ENCODE assay signal across 27 cellular contexts in genomic region chr1:26749458-26749857, GRCh38. TPM values are rescaled to one million over a fixed set of nuclear protein-coding genes. Genes with fewer than 3 reads are reported as not detected.
DNase-seq lines count a peak whose midpoint lies in the region; ATAC-seq and TF ChIP-seq lines count a peak whose summit lies in the region.
"Had no signal": no experiment of that assay in that cellular context is flagged by ENCODE, and none has a peak within 500 bp of the region (broad histone marks: within the 10 kb centered on the region; RNA-seq: fewer than 3 reads in every experiment).

No MANE protein-coding gene starts in this region.

- peaks cover 62% of the 10 kb centered on the region for H3K36me3 Mint-ChIP-seq in activated naive CD4-positive, alpha-beta T cell treated with anti-CD3 and anti-CD28 coated beads for 36 hours (ENCODE audit: low read depth)
- H3K36me3 Mint-ChIP-seq in activated naive CD8-positive, alpha-beta T cell treated with anti-CD3 and anti-CD28 coated beads, Interleukin-2, amount 50 U/mL, for 24 hours (ENCODE audit: low read depth), result peaks cover 60% of the 10 kb centered on the region
- H3K36me3 Mint-ChIP-seq in naive thymus-derived CD4-positive, alpha-beta T cell, result peaks cover 0 to 42% (median 17%) of the 10 kb centered on the region in 5 donors

- no peaks in the 10 kb centered on the region for H3K9me3 ChIP-seq in naive thymus-derived CD4-positive, alpha-beta T cell (ENCODE audit: control insufficient read depth in 2 of 3, low read length in 3 of 3)
- H3K9me3 ChIP-seq in tibial artery, result no peaks in the 10 kb centered on the region
- H3K9me3 ChIP-seq: A549, adrenal gland, BE2C, prostate gland, SK-N-SH, transverse colon had no signal

- H3K9me3 Mint-ChIP-seq in activated naive CD4-positive, alpha-beta T cell treated with anti-CD3 and anti-CD28 coated beads for 36 hours, result no peaks in the 10 kb centered on the region
- H3K9me3 Mint-ChIP-seq in activated naive CD8-positive, alpha-beta T cell treated with anti-CD3 and anti-CD28 coated beads, Interleukin-2, amount 50 U/mL, for 24 hours, result no peaks in the 10 kb centered on the region
- H3K9me3 Mint-ChIP-seq in naive thymus-derived CD4-positive, alpha-beta T cell, result no peaks in the 10 kb centered on the region
- H3K9me3 Mint-ChIP-seq: activated T-cell treated with anti-CD3 and anti-CD28 coated beads, Interleukin-2, amount 50 U/mL, for 4 hours; naive B cell had no signal

- H3K27ac Mint-ChIP-seq in activated naive CD4-positive, alpha-beta T cell treated with anti-CD3 and anti-CD28 coated beads for 36 hours, result peak overlapping the region; percentile 26
- H3K27ac Mint-ChIP-seq in activated naive CD8-positive, alpha-beta T cell treated with anti-CD3 and anti-CD28 coated beads, Interleukin-2, amount 50 U/mL, for 24 hours, result peak overlapping the region; percentile 58
- peak overlapping the region in 7 of 9 donors; percentile 32 to 80 (median 63) for H3K27ac Mint-ChIP-seq in naive thymus-derived CD4-positive, alpha-beta T cell

- H3K4me1 Mint-ChIP-seq in activated naive CD4-positive, alpha-beta T cell treated with anti-CD3 and anti-CD28 coated beads for 36 hours (ENCODE audit: low read depth), result peaks cover 88% of the 10 kb centered on the region
- peaks cover 85% of the 10 kb centered on the region for H3K4me1 Mint-ChIP-seq in activated naive CD8-positive, alpha-beta T cell treated with anti-CD3 and anti-CD28 coated beads, Interleukin-2, amount 50 U/mL, for 24 hours
- H3K4me1 Mint-ChIP-seq in naive thymus-derived CD4-positive, alpha-beta T cell, result peaks cover 49 to 97% (median 84%) of the 10 kb centered on the region in 7 donors

- H3K4me3 Mint-ChIP-seq in activated naive CD4-positive, alpha-beta T cell treated with anti-CD3 and anti-CD28 coated beads for 36 hours, result no peak overlapping the region
- H3K4me3 Mint-ChIP-seq in activated naive CD8-positive, alpha-beta T cell treated with anti-CD3 and anti-CD28 coated beads, Interleukin-2, amount 50 U/mL, for 24 hours, result no peak overlapping the region
- peak overlapping the region in 1 of 10 donors; percentile 17 for H3K4me3 Mint-ChIP-seq in naive thymus-derived CD4-positive, alpha-beta T cell
- H3K4me3 Mint-ChIP-seq: activated T-cell treated with anti-CD3 and anti-CD28 coated beads, Interleukin-2, amount 50 U/mL, for 4 hours; naive B cell had no signal

- no peak for TF ChIP-seq CTCF in tibial artery (IDR thresholded peaks at IDR 0.05)

- ATAC-seq in activated naive CD8-positive, alpha-beta T cell treated with anti-CD3 and anti-CD28 coated beads, Interleukin-2, amount 50 U/mL, for 24 hours, result no peak
- ATAC-seq in naive thymus-derived CD4-positive, alpha-beta T cell, result no peak
- ATAC-seq in HG03045 (IDR thresholded peaks at IDR 0.05; ENCODE audit: unreplicated experiment), result no peak
- ATAC-seq: activated T-cell treated with anti-CD3 and anti-CD28 coated beads, Interleukin-2, amount 50 U/mL, for 4 hours had no signal

- H3K4me1 ChIP-seq in naive thymus-derived CD4-positive, alpha-beta T cell (ENCODE audit: control insufficient read depth in 2 of 2, insufficient read depth in 2 of 2, low read length in 2 of 2), result peaks cover 24 to 49% of the 10 kb centered on the region in 2 donors
- H3K4me1 ChIP-seq in tibial artery, result peaks cover 4 to 72% (median 46%) of the 10 kb centered on the region in 4 donors
- H3K4me1 ChIP-seq: BE2C had no signal

- DNase-seq in activated naive CD4-positive, alpha-beta T cell treated with anti-CD3 and anti-CD28 coated beads for 36 hours, result no peak
- no peak for DNase-seq in activated naive CD4-positive, alpha-beta T cell (lab: John Stamatoyannopoulos, UW)
- no peak for DNase-seq in activated naive CD8-positive, alpha-beta T cell treated with anti-CD3 and anti-CD28 coated beads, Interleukin-2, amount 50 U/mL, for 24 hours
- DNase-seq in naive thymus-derived CD4-positive, alpha-beta T cell, result no peak
- DNase-seq in tibial artery, result no peak
- no peak for DNase-seq in NCI-H446 (lab: John Stamatoyannopoulos, UW)
- no peak for DNase-seq in NCI-H146 treated with DMSO at 0.1 percent for 48 hours (lab: John Stamatoyannopoulos, UW; ENCODE audit: unreplicated experiment)
- DNase-seq: activated T-cell treated with anti-CD3 and anti-CD28 coated beads, Interleukin-2, amount 50 U/mL, for 4 hours; adrenal gland; BE2C; Calu3; central memory CD4-positive, alpha-beta T cell; dermis blood vessel endothelial cell; mammary epithelial cell; MV-4-11; naive B cell; NCI-H187 treated with DMSO at 0.1 percent for 48 hours; NCI-H2227 treated with DMSO at 0.1 percent for 48 hours; NCI-H748 treated with DMSO at 0.1 percent for 48 hours; SK-N-SH; stimulated activated CD4-positive, alpha-beta T cell treated with anti-CD3 and anti-CD28 coated beads, Interleukin-2, amount 100 ng/mL, for 24 hours; stimulated activated naive CD4-positive, alpha-beta T cell; transverse colon had no signal

- H3K27ac ChIP-seq in naive thymus-derived CD4-positive, alpha-beta T cell (ENCODE audit: low read depth, low read length), result no peak overlapping the region
- H3K27ac ChIP-seq in tibial artery, result peak overlapping the region; percentile 9 to 55
- H3K27ac ChIP-seq: A549, prostate gland, RWPE1, transverse colon had no signal

- POLR2A ChIA-PET in naive thymus-derived CD4-positive, alpha-beta T cell (lab: Charles Lee), result no interaction called here

- no peaks in the 10 kb centered on the region for H3K27me3 ChIP-seq in naive thymus-derived CD4-positive, alpha-beta T cell (ENCODE audit: control insufficient read depth in 2 of 2, insufficient read depth in 2 of 2, low read length in 2 of 2)
- no peaks in the 10 kb centered on the region for H3K27me3 ChIP-seq in tibial artery
- H3K27me3 ChIP-seq: adrenal gland, BE2C, transverse colon had no signal

- intact Hi-C loops in activated naive CD4-positive, alpha-beta T cell treated with anti-CD3 and anti-CD28 coated beads for 36 hours (cut with micrococcal nuclease), result no loop called here
- intact Hi-C loops in naive thymus-derived CD4-positive, alpha-beta T cell (cut with micrococcal nuclease), result no loop called here
- intact Hi-C loops in tibial artery (cut with DNase I; ENCODE audit: low total_unique reads), result no loop called here

- H3K36me3 ChIP-seq in naive thymus-derived CD4-positive, alpha-beta T cell (ENCODE audit: control insufficient read depth in 2 of 3, insufficient read depth in 3 of 3, low read length in 3 of 3), result peaks cover 0 to 46% (median 0%) of the 10 kb centered on the region in 3 experiments
- peaks cover 0 to 37% (median 0%) of the 10 kb centered on the region in 3 donors for H3K36me3 ChIP-seq in tibial artery

- CTCF ChIA-PET in activated naive CD4-positive, alpha-beta T cell treated with anti-CD3 and anti-CD28 coated beads for 36 hours (lab: Charles Lee), result no interaction called here
- CTCF ChIA-PET in naive thymus-derived CD4-positive, alpha-beta T cell (lab: Charles Lee), result no interaction called here

- no peak overlapping the region for H3K4me3 ChIP-seq in naive thymus-derived CD4-positive, alpha-beta T cell (ENCODE audit: low read length)
- H3K4me3 ChIP-seq in tibial artery, result no peak overlapping the region
- H3K4me3 ChIP-seq: A549, adrenal gland, prostate gland, transverse colon had no signal

- H3K27me3 Mint-ChIP-seq in activated naive CD4-positive, alpha-beta T cell treated with anti-CD3 and anti-CD28 coated beads for 36 hours (ENCODE audit: low read depth), result no peaks in the 10 kb centered on the region
- no peaks in the 10 kb centered on the region for H3K27me3 Mint-ChIP-seq in activated naive CD8-positive, alpha-beta T cell treated with anti-CD3 and anti-CD28 coated beads, Interleukin-2, amount 50 U/mL, for 24 hours
- H3K27me3 Mint-ChIP-seq in naive thymus-derived CD4-positive, alpha-beta T cell, result no peaks in the 10 kb centered on the region
- H3K27me3 Mint-ChIP-seq: naive B cell had no signal

RNA-seq across cellular contexts. Expression of gene PIGV, which starts 38.3 kb away (rescaled TPM):
- total RNA-seq in activated naive CD4-positive, alpha-beta T cell treated with anti-CD3 and anti-CD28 coated beads for 36 hours, result 10 to 100 TPM; 10.6 to 11.2 TPM
- 10 to 100 TPM in 4 of 5 experiments, 1 to 10 TPM in 1; 8.4 to 17.9 (median 16.7) TPM for total RNA-seq in naive thymus-derived CD4-positive, alpha-beta T cell
- 10 to 100 TPM in 1 of 2 donors, 1 to 10 TPM in 1; 7.0 to 11.3 TPM for polyA plus RNA-seq in naive thymus-derived CD4-positive, alpha-beta T cell

RNA-seq across cellular contexts. Expression of gene ARID1A, which starts 53.6 kb away (rescaled TPM):
- total RNA-seq in activated naive CD4-positive, alpha-beta T cell treated with anti-CD3 and anti-CD28 coated beads for 36 hours, result 10 to 100 TPM; 65.0 to 65.9 TPM
- 100 to 1,000 TPM; 118 to 148 (median 131) TPM for total RNA-seq in naive thymus-derived CD4-positive, alpha-beta T cell
- 10 to 100 TPM; 22.3 to 26.6 TPM for polyA plus RNA-seq in naive thymus-derived CD4-positive, alpha-beta T cell
